ENCODE assay signal across 8 cellular contexts in the genomic region with DNA sequence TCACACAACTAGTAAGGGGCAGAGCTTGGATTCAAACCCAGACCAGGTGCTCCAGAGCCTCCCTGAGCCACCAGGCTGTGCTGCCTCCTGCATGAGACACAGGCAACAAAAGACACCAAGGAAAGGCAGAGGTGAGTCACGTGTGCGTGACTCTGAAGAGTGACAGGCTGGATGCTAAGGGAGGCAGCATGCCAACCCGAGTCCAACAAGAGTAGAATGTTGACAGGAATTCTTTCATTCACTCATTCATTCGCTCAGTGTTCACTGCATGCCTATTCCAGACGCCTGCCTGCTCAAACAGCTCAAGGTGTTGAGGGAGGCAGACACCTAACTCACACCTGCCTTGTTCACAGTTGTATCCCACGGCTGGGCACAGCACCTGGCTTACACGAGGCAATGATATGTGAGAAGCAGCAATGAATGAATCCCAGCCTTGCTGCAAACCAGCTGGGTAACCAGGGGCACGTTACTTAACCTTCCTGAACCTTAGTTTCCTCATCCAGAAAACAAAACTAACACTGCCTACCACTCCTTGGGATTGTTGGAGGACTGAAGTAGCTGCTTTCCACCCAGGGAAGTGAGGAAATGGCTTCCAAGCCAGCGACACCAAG.
DNase-seq lines count a peak whose midpoint lies in the region; ATAC-seq and TF ChIP-seq lines count a peak whose summit lies in the region.

No MANE protein-coding gene starts in this region.

- H3K56ac ChIP-seq in mesendoderm (ENCODE audit: low read length): peak overlapping the region; percentile 3

- no peak overlapping the region for H2BK5ac ChIP-seq in mesendoderm (ENCODE audit: low read length)

- CTCF ChIA-PET in HEK293T (lab: Yijun Ruan, JAX): no interaction called here

- no peak overlapping the region for H3K23ac ChIP-seq in mesendoderm (ENCODE audit: low read length)

- H3K79me2 ChIP-seq in mesendoderm (ENCODE audit: control insufficient read depth, insufficient read depth, low read length): peaks cover 53% of the 10 kb centered on the region

- H3K27ac ChIP-seq in BLaER1 (peak overlapping the region; percentile 82), body of pancreas (peak overlapping the region; percentile 82 to 91 (median 89)), mesendoderm (ENCODE audit: low read depth, low read length) (no peak overlapping the region)

- peaks cover 11% of the 10 kb centered on the region for H3K36me3 ChIP-seq in BLaER1
- H3K36me3 ChIP-seq in body of pancreas (replicated peaks in 1 of 2; ENCODE audit: insufficient read depth in 1 of 2, low read depth in 2 of 2): no peaks in the 10 kb centered on the region
- H3K36me3 ChIP-seq in mesendoderm (ENCODE audit: control insufficient read depth, insufficient read depth, low read length): no peaks in the 10 kb centered on the region

- DNase-seq in HEK293T (ENCODE audit: extremely low spot score) (no peak), body of pancreas (peak; percentile 74 to 89 (median 84)), mesendoderm (peak; percentile 64), kidney glomerular epithelial cell (lab: John Stamatoyannopoulos, UW) (no peak), NCI-H526 (lab: John Stamatoyannopoulos, UW) (no peak)

- peak in 4 of 7 experiments; percentile 37 to 44 (median 40) for TF ChIP-seq CTCF in body of pancreas (IDR thresholded peaks at IDR 0.05)

- no peak overlapping the region for H2BK15ac ChIP-seq in mesendoderm (replicated peaks; ENCODE audit: low read depth)

- H3K9me3 ChIP-seq in BLaER1: no peaks in the 10 kb centered on the region
- no peaks in the 10 kb centered on the region for H3K9me3 ChIP-seq in body of pancreas

- ATAC-seq in body of pancreas (peak; percentile 67), GM21526 (IDR thresholded peaks at IDR 0.05; ENCODE audit: low FRiP score, unreplicated experiment) (no peak), HG03159 (IDR thresholded peaks at IDR 0.05; ENCODE audit: unreplicated experiment) (no peak)

- H3K79me1 ChIP-seq in mesendoderm (ENCODE audit: low read length): peaks cover 45% of the 10 kb centered on the region

- no peak overlapping the region for H3K18ac ChIP-seq in mesendoderm (ENCODE audit: low read length)

- H3K27me3 ChIP-seq in BLaER1: no peaks in the 10 kb centered on the region
- no peaks in the 10 kb centered on the region for H3K27me3 ChIP-seq in body of pancreas
- H3K27me3 ChIP-seq in mesendoderm (ENCODE audit: insufficient read depth, low read length, poor library complexity): no peaks in the 10 kb centered on the region

- H4K20me1 ChIP-seq in BLaER1: peaks cover 99% of the 10 kb centered on the region

- H3K9ac ChIP-seq in BLaER1 (peak overlapping the region; percentile 68), mesendoderm (ENCODE audit: low read length) (no peak overlapping the region)

- intact Hi-C loops in body of pancreas (cut with DNase I): no loop called here

- H3K4me2 ChIP-seq in BLaER1 (peak overlapping the region; percentile 90), mesendoderm (ENCODE audit: low read length) (no peak overlapping the region)

- H3K4me3 ChIP-seq in BLaER1: peak overlapping the region; percentile 43
- no peak overlapping the region for H3K4me3 ChIP-seq in body of pancreas
- H3K4me3 ChIP-seq in mesendoderm (ENCODE audit: low read length): no peak overlapping the region

- no peak for TF ChIP-seq POLR2A in body of pancreas (IDR thresholded peaks at IDR 0.05)

- H3K4ac ChIP-seq in mesendoderm (ENCODE audit: low read depth, low read length): no peak overlapping the region

- H2BK120ac ChIP-seq in mesendoderm (ENCODE audit: low read depth, low read length): no peak overlapping the region

- no peak overlapping the region for H4K8ac ChIP-seq in mesendoderm (ENCODE audit: low read depth, low read length)

- H3K4me1 ChIP-seq in BLaER1: peaks cover 87% of the 10 kb centered on the region
- peaks cover 92% of the 10 kb centered on the region for H3K4me1 ChIP-seq in body of pancreas
- no peaks in the 10 kb centered on the region for H3K4me1 ChIP-seq in mesendoderm (ENCODE audit: control insufficient read depth, low read depth, low read length)

- H4K5ac ChIP-seq in mesendoderm (ENCODE audit: low read length): no peak overlapping the region

- no peak overlapping the region for H2AK5ac ChIP-seq in mesendoderm (ENCODE audit: low read length)

- WGBS in body of pancreas, 2 donors: 28 to 35% methylated on average over 9 of the region's 9 CpGs
- no CpG with 5 or more reads among the region's 9 CpGs for WGBS in mesendoderm (ENCODE audit: extremely low coverage, insufficient coverage, low lambda C conversion rate)

- POLR2A ChIA-PET in HEK293T (lab: Yijun Ruan, JAX): interaction anchor here (0.7 kb wide), 1 partner anchor 84 kb away, joined by 3 read pairs; a partner anchor contains a TSS

TF ChIP-seq in HEK293T, 16 proteins besides CTCF, POLR2A, EP300 and RAD21:
- no peak for TF ChIP-seq NFRKB (IDR thresholded peaks at IDR 0.05)
- TF ChIP-seq, protein P1, sequence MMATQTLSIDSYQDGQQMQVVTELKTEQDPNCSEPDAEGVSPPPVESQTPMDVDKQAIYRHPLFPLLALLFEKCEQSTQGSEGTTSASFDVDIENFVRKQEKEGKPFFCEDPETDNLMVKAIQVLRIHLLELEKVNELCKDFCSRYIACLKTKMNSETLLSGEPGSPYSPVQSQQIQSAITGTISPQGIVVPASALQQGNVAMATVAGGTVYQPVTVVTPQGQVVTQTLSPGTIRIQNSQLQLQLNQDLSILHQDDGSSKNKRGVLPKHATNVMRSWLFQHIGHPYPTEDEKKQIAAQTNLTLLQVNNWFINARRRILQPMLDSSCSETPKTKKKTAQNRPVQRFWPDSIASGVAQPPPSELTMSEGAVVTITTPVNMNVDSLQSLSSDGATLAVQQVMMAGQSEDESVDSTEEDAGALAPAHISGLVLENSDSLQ (IDR thresholded peaks at IDR 0.05): peak; percentile 27; the same call in 1 of the 2 replicates

Comparison
In these comparisons a context has a peak if more than half of its experiments do, and no peak if none do; other contexts are left out.
1. DNase-seq: peak in body of pancreas (4 of 4) and mesendoderm (single experiment); none in HEK293T (single experiment), kidney glomerular epithelial cell (single experiment) and NCI-H526 (0 of 2).